ENCODE assay signal across 1 cellular context in the genomic region with DNA sequence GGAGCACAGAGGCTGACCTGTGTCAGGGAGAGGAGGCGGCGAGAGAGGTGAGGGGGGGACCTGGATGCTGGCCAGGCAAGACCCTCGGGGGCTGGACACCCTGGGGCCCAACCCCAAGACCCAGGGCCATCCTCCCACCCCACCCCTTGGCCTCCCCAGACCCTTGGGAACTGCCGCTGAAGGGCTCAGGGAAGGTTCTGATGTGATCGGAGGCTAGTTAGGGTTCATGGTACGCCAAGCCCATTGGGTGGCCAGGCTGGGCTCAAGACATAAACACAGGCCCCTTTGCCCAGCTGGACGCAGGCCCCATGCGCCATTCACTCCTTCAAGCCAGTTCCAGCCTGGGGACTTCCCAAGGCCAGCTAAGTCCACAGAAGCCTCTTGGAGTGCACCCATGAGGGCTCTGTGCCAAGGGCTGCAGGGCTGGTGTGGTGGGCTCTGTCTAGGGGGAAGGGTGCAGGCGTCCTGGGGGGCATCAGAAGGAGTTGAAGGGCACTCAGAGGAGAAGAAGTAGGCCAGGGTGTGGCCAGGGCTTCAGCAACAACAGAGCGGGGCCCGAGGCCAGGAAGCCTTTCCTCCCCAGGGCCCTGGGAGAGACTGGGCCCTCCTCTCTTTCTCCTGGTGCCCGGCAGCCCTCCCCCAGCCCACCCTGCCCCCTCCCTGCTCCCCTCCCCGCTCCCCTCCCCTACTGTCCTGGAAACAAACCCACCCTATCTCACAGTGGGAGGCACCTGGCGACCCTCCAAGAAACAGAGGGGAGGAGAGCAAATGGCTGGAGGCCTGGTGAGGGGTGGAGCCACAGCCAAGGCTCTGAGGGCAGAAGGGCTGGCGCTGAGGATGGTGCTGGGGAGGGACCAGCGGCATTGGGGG.
TF ChIP-seq lines count a peak whose summit lies in the region.

No MANE protein-coding gene starts in this region.

TF ChIP-seq in IMR-90, 13 proteins besides CTCF, POLR2A, EP300 and RAD21:
- TF ChIP-seq MAZ (IDR thresholded peaks at IDR 0.05; ENCODE audit: borderline replicate concordance, low read depth, low read length) (peak; percentile 18; the same call in 1 of the 2 replicates), MXI1 (IDR thresholded peaks at IDR 0.05; ENCODE audit: borderline replicate concordance, low read depth, low read length) (no peak)
